26 cellular contexts compared by ENCODE assay signal in the genomic region with DNA sequence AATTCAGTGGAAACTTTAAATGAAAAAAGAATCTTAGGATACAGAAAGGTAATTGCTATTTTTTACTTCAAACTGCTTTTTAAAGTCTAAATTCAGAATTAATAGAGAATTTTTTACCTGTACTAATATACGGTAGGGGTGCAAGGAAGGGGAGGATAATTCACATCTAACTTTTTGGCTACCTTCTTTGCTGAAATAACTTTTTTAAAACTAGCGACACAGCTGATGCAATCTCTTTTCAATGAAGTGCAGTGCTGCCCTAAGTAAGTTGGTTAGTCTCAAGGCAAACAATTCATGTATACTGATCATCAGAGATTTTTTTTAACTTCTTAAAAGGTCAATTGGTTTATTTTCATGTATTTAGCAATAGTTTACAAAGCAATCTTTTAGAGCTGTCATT.
"Had no signal": no experiment of that assay in that cellular context is flagged by ENCODE, and none has a peak within 500 bp of the region (broad histone marks: within the 10 kb centered on the region; RNA-seq: fewer than 3 reads in every experiment).

No MANE protein-coding gene starts in this region.

- ATAC-seq: effector memory CD8-positive, alpha-beta T cell; esophagus mucosa; foreskin keratinocyte; gastroesophageal sphincter; heart left ventricle; left lung; left ventricle myocardium superior; lower lobe of right lung; mucosa of descending colon had no signal

- H3K27me3 Mint-ChIP-seq: dendritic cell treated with granulocyte-macrophage colony-stimulating factor and Interleukin-4, amounts not matched to agents 40 ng/mL and 50 ng/mL, for 4 days had no signal

- H3K79me2 ChIP-seq: hepatocyte had no signal

- H3K9me3 Mint-ChIP-seq: dendritic cell treated with granulocyte-macrophage colony-stimulating factor and Interleukin-4, amounts not matched to agents 40 ng/mL and 50 ng/mL, for 4 days; effector memory CD8-positive, alpha-beta T cell; endodermal cell; immature natural killer cell; mesothelial cell of epicardium had no signal

- H3K27ac Mint-ChIP-seq: dendritic cell treated with granulocyte-macrophage colony-stimulating factor and Interleukin-4, amounts not matched to agents 40 ng/mL and 50 ng/mL, for 4 days; effector memory CD8-positive, alpha-beta T cell; endodermal cell; immature natural killer cell; mesothelial cell of epicardium; naive B cell had no signal

- H3K4me3 ChIP-seq: colonic mucosa, esophagus squamous epithelium, gastroesophageal sphincter, heart left ventricle, hepatocyte, left lung, lower lobe of right lung, mucosa of descending colon had no signal

- H3K27me3 ChIP-seq: colonic mucosa, esophagus squamous epithelium, foreskin keratinocyte, gastroesophageal sphincter, heart left ventricle, hepatocyte, left lung had no signal

- H3K4me3 Mint-ChIP-seq: dendritic cell treated with granulocyte-macrophage colony-stimulating factor and Interleukin-4, amounts not matched to agents 40 ng/mL and 50 ng/mL, for 4 days; effector memory CD8-positive, alpha-beta T cell; endodermal cell; immature natural killer cell; mesothelial cell of epicardium; naive B cell had no signal

- H3K4me1 ChIP-seq: colonic mucosa, esophagus squamous epithelium, foreskin keratinocyte, gastroesophageal sphincter, heart left ventricle, left lung, lower lobe of right lung had no signal

- H3K36me3 ChIP-seq: colonic mucosa, esophagus squamous epithelium, gastroesophageal sphincter, heart left ventricle, left lung, lower lobe of right lung had no signal

- H3K4me1 Mint-ChIP-seq: endodermal cell, immature natural killer cell, mesothelial cell of epicardium, naive B cell had no signal

- H2AFZ ChIP-seq: hepatocyte had no signal

- DNase-seq: colonic mucosa; cortex of kidney; effector CD8-positive, alpha-beta T cell; effector memory CD8-positive, alpha-beta T cell; endodermal cell; erythroblast; esophagus squamous epithelium; foreskin keratinocyte; heart left ventricle; hypothalamus; immature natural killer cell; islet precursor cell; kidney; kidney glomerular epithelial cell; left lung; left ventricle myocardium superior; lower lobe of right lung; mesenchymal stem cell; mucosa of descending colon; naive B cell had no signal

- H3K27ac ChIP-seq: colonic mucosa, epithelial cell of prostate, esophagus squamous epithelium, foreskin keratinocyte, gastroesophageal sphincter, heart left ventricle, hepatocyte, left lung, lower lobe of right lung had no signal

- H3K36me3 Mint-ChIP-seq: immature natural killer cell, mesothelial cell of epicardium, naive B cell had no signal

- H3K4me2 ChIP-seq: hepatocyte had no signal
